In the genomic region with DNA sequence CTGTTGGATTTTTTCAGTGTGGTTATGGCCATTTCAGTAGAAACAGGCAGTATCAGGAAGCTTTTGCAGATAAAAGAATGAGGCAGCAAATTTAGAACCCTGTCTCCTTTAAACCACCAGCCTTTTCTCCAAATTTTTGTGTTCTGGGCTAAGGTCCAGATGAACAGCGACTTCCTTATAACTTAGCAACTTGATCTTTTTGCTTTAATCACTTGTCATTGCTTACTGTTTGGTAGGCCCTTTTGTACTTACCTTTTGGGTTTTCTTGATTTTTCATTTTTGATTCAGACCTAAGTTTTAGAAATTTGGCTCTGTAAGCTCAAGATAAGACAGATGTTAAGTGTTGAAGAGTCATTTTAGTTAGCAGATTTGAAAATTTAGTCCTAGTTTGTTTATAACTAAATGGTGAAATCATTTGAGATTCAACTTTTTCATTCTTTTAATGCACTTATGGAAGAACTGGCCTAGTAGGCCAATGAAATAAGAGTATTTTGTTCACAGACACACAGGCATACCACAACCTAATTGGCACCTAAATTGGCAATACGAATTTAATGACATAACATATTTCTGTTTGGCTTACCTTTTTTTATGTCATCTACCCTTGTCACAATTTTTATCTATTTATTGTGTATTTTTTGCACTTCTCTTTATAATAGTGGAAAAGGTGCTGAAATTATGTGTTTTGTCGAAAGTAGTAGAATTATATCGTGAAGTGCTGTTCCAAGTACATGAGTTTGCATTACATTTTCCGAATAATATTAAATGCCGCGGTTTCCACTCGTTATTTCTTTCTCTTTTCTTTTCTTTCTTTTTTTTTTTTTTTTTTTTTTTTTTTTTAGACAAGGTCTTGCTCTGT, we compare ENCODE assay signal across 8 cellular contexts. TPM values are rescaled to one million over a fixed set of nuclear protein-coding genes. Genes with fewer than 3 reads are reported as not detected.
A peak's percentile ranks its signal among the peaks of the same experiment; 100 is the strongest.
DNase-seq lines count a peak whose midpoint lies in the region; ATAC-seq and TF ChIP-seq lines count a peak whose summit lies in the region.

No MANE protein-coding gene starts in this region.

- no peak overlapping the region for H2BK5ac ChIP-seq in trophoblast cell (ENCODE audit: low read depth, low read length, poor library complexity)

- H4K91ac ChIP-seq in trophoblast cell (ENCODE audit: low read depth, low read length) = no peak overlapping the region

- peaks cover 23% of the 10 kb centered on the region for H3K79me2 ChIP-seq in OCI-LY3 (ENCODE audit: low read length)
- H3K79me2 ChIP-seq in trophoblast cell (ENCODE audit: control insufficient read depth, insufficient read depth, low read length, poor library complexity) = peaks cover 8% of the 10 kb centered on the region

- ATAC-seq in GM21576 (IDR thresholded peaks at IDR 0.05; ENCODE audit: unreplicated experiment) (no peak), GM18868 (IDR thresholded peaks at IDR 0.05; ENCODE audit: unreplicated experiment) (no peak), GM19351 (IDR thresholded peaks at IDR 0.05; ENCODE audit: unreplicated experiment) (no peak)

- peaks cover 4% of the 10 kb centered on the region for H3K79me1 ChIP-seq in trophoblast cell (ENCODE audit: low read length)

- peaks cover 3% of the 10 kb centered on the region; the same call in 1 of the 2 replicates for H4K20me1 ChIP-seq in OCI-LY3 (ENCODE audit: insufficient read depth, low read length)

- H3K9ac ChIP-seq in OCI-LY3 (ENCODE audit: low read length) (peak overlapping the region; percentile 86; the same call in 1 of the 2 replicates), duodenal mucosa (ENCODE audit: low read depth in 1 of 2, low read length in 2 of 2) (peak overlapping the region; percentile 26 to 68), trophoblast cell (ENCODE audit: low read length) (no peak overlapping the region)

- H4K8ac ChIP-seq in trophoblast cell (ENCODE audit: low read depth, low read length) = no peak overlapping the region

- H3K4me3 ChIP-seq in GM08714 (ENCODE audit: low read length) (peak overlapping the region; percentile 82), OCI-LY3 (ENCODE audit: low read length) (peak overlapping the region; percentile 86), duodenal mucosa (ENCODE audit: low read depth in 1 of 2, low read length in 2 of 2) (peak overlapping the region in 1 of 2 donors; percentile 92), trophoblast cell (ENCODE audit: low read depth, low read length) (no peak overlapping the region)

- H3K4me2 ChIP-seq in OCI-LY3 (ENCODE audit: low read length) (peak overlapping the region; percentile 79), trophoblast cell (ENCODE audit: low read length) (peak overlapping the region; percentile 78)

- WGBS in trophoblast cell (ENCODE audit: extremely low coverage, insufficient coverage, insufficient read length) = 100% methylated on average over 2 of the region's 8 CpGs

- no peak for DNase-seq in trophoblast cell
- DNase-seq in amniotic stem cell (lab: John Stamatoyannopoulos, UW) = no peak

- H2AFZ ChIP-seq in OCI-LY3 (ENCODE audit: low read depth, low read length) = no peak overlapping the region
- no peak overlapping the region for H2AFZ ChIP-seq in trophoblast cell (ENCODE audit: insufficient read depth, low read length, poor library complexity)

- no peak overlapping the region for H3K14ac ChIP-seq in trophoblast cell (ENCODE audit: low read length)

- H3K4me1 ChIP-seq in OCI-LY3 (ENCODE audit: low read length) = peaks cover 18% of the 10 kb centered on the region
- peaks cover 17 to 20% of the 10 kb centered on the region in 2 donors for H3K4me1 ChIP-seq in duodenal mucosa (ENCODE audit: control insufficient read depth in 1 of 2, insufficient read depth in 2 of 2, low read length in 2 of 2)
- peaks cover 7 to 8% of the 10 kb centered on the region in 2 experiments for H3K4me1 ChIP-seq in trophoblast cell (ENCODE audit: control insufficient read depth in 1 of 2, insufficient read depth in 2 of 2, low read length in 2 of 2)

- no peak for TF ChIP-seq CTCF in OCI-LY3 (IDR thresholded peaks at IDR 0.05; ENCODE audit: low read depth, low read length)

- no peak overlapping the region for H2BK120ac ChIP-seq in trophoblast cell (ENCODE audit: insufficient read depth, low read length, poor library complexity)

- H2BK12ac ChIP-seq in trophoblast cell (ENCODE audit: low read length) = no peak overlapping the region

- no peak overlapping the region for H2AK5ac ChIP-seq in trophoblast cell (ENCODE audit: low read length)

- H3K27me3 ChIP-seq in OCI-LY3 (ENCODE audit: low read depth, low read length) (peaks cover 4% of the 10 kb centered on the region; the same call in 1 of the 2 replicates), duodenal mucosa (ENCODE audit: control insufficient read depth in 1 of 2, insufficient read depth in 2 of 2, low read length in 2 of 2) (no peaks in the 10 kb centered on the region), trophoblast cell (ENCODE audit: insufficient read depth, low read length) (no peaks in the 10 kb centered on the region)

- H3K4ac ChIP-seq in trophoblast cell (ENCODE audit: low read depth, low read length) = peak overlapping the region; percentile 33

- no peaks in the 10 kb centered on the region for H3K9me3 ChIP-seq in OCI-LY3 (ENCODE audit: insufficient read depth, low read length)
- no peaks in the 10 kb centered on the region for H3K9me3 ChIP-seq in duodenal mucosa (ENCODE audit: control insufficient read depth in 1 of 2, low read length in 2 of 2)
- H3K9me3 ChIP-seq in trophoblast cell (ENCODE audit: insufficient read depth, low read depth, low read length) = no peaks in the 10 kb centered on the region

- no peak overlapping the region for H3K18ac ChIP-seq in trophoblast cell (ENCODE audit: low read length)

- H3K36me3 ChIP-seq in OCI-LY3 (replicated peaks; ENCODE audit: low read depth, low read length) = no peaks in the 10 kb centered on the region
- H3K36me3 ChIP-seq in duodenal mucosa (ENCODE audit: control insufficient read depth in 1 of 2, insufficient read depth in 2 of 2, low read length in 2 of 2) = no peaks in the 10 kb centered on the region
- H3K36me3 ChIP-seq in trophoblast cell (ENCODE audit: control insufficient read depth in 1 of 2, insufficient read depth in 2 of 2, low read length in 2 of 2) = no peaks in the 10 kb centered on the region

- no peak overlapping the region for H4K12ac ChIP-seq in trophoblast cell (ENCODE audit: low read depth, low read length)

- no peak overlapping the region for H3K23ac ChIP-seq in trophoblast cell (ENCODE audit: low read length)

- no peak overlapping the region for H3K27ac ChIP-seq in OCI-LY3 (ENCODE audit: low read length)
- no peak overlapping the region for H3K27ac ChIP-seq in duodenal mucosa (ENCODE audit: low read depth, low read length)
- no peak overlapping the region for H3K27ac ChIP-seq in trophoblast cell (ENCODE audit: low read depth, low read length)

RNA-seq across cellular contexts. Expression of a gene that starts 2.1 kb away (rescaled TPM):
- polyA plus RNA-seq in trophoblast cell (2013) = 186 and 191 TPM in 2 replicates

RNA-seq across cellular contexts. Expression of a gene that starts 12.2 kb away (rescaled TPM):
- polyA plus RNA-seq in trophoblast cell (2013) = 17.6 and 18.0 TPM in 2 replicates
